In genomic region chr3:135840436-135840835, GRCh38 we compare ENCODE assay signal across 23 cellular contexts.
"Had no signal": no experiment of that assay in that cellular context is flagged by ENCODE, and none has a peak within 500 bp of the region (broad histone marks: within the 10 kb centered on the region; RNA-seq: fewer than 3 reads in every experiment).

No MANE protein-coding gene starts in this region.

- H3K4me1 ChIP-seq: colonic mucosa, esophagus muscularis mucosa, esophagus squamous epithelium, gastrocnemius medialis, gastroesophageal sphincter, heart left ventricle, heart right ventricle had no signal

- DNase-seq: colonic mucosa; cortex of kidney; dermis blood vessel endothelial cell; dorsolateral prefrontal cortex; effector CD4-positive, alpha-beta T cell; effector CD8-positive, alpha-beta T cell; effector memory CD4-positive, alpha-beta T cell; effector memory CD8-positive, alpha-beta T cell; endodermal cell; erythroblast; esophagus squamous epithelium; foreskin fibroblast; foreskin melanocyte; gastrocnemius medialis; glutamatergic neuron; head of caudate nucleus; heart left ventricle; heart right ventricle had no signal

- ATAC-seq: effector memory CD8-positive, alpha-beta T cell; esophagus mucosa; gastrocnemius medialis; gastroesophageal sphincter; heart left ventricle; heart right ventricle had no signal

- H3K36me3 ChIP-seq: colonic mucosa, esophagus muscularis mucosa, esophagus squamous epithelium, gastrocnemius medialis, gastroesophageal sphincter, heart left ventricle, heart right ventricle had no signal

- H3K9me3 ChIP-seq: colonic mucosa, esophagus muscularis mucosa, esophagus squamous epithelium, gastrocnemius medialis, gastroesophageal sphincter, heart left ventricle, heart right ventricle had no signal

- H3K4me3 ChIP-seq: colonic mucosa, coronary artery, dorsolateral prefrontal cortex, esophagus muscularis mucosa, esophagus squamous epithelium, gastrocnemius medialis, gastroesophageal sphincter, heart left ventricle, heart right ventricle had no signal

- H3K27me3 ChIP-seq: colonic mucosa, dorsolateral prefrontal cortex, esophagus muscularis mucosa, gastrocnemius medialis, gastroesophageal sphincter had no signal

- H3K27ac ChIP-seq: colonic mucosa, coronary artery, dorsolateral prefrontal cortex, epithelial cell of prostate, esophagus muscularis mucosa, esophagus squamous epithelium, gastrocnemius medialis, gastroesophageal sphincter, heart left ventricle, heart right ventricle had no signal
